In the genomic region with DNA sequence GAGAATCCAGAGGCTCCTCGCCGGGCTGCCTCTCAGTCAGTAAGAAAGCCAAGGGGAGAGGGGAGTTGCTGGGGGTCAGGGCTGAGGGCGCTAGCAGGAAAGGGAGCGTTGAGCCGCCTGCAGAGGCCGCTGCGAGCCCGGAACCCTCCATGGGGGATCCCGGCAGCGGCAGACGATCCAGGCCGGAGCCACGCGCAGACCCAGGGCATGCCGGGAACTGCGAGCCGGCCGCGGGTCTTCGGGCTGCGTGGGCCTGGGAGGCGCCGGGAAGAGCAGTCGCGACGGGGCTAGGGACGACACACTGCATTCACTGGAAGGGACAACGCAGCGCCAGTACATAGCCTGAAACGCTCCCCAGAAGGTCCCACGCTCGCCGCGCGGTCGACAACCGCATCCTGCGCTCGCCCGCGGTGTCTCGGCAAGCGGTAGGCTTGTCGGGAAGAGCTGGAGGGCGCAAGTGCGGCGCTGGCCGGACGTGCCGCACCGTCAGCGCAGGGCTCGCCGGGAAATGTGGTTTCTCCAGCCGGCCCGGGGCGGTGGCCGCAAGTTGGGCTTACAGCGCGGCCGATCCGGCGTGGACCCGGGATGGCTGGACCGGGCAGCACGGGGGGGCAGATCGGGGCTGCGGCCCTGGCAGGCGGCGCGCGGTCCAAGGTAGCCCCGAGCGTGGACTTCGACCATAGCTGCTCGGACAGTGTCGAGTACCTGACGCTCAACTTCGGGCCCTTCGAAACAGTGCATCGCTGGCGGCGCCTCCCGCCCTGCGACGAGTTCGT, we compare ENCODE assay signal across 8 cellular contexts. TPM values are rescaled to one million over a fixed set of nuclear protein-coding genes. Genes with fewer than 3 reads are reported as not detected.
DNase-seq lines count a peak whose midpoint lies in the region; ATAC-seq and TF ChIP-seq lines count a peak whose summit lies in the region.

Gene LZTR1, plus strand, starts transcription at position 511 of the 776 bp plus-strand sequence. Its CDS starts 75 bp downstream, at position 586.

- peaks cover 25% of the 10 kb centered on the region for H3K27me3 ChIP-seq in HUES48 (ENCODE audit: control insufficient read depth, insufficient read depth, low read length)

- ATAC-seq in GM21367 (IDR thresholded peaks at IDR 0.05; ENCODE audit: unreplicated experiment) (peak; percentile 59), natural killer cell (peak; percentile 75 to 87 (median 85))
- ATAC-seq in stimulated activated naive CD8-positive, alpha-beta T cell treated with anti-CD3 and anti-CD28 coated beads, Interleukin-15, amount 100 ng/mL, for 72 hours = peak; percentile 86

- peaks cover 6% of the 10 kb centered on the region for H3K9me3 ChIP-seq in HUES48 (ENCODE audit: control insufficient read depth, insufficient read depth, low read length)

- peak within 1 kb of the TSS; percentile 94 for H3K4me3 Mint-ChIP-seq in activated T-helper 2 cell treated with anti-CD3 and anti-CD28 coated beads, Interferon-gamma antibody, Interleukin-2, Interleukin-4, amounts not matched to agents 10 μg/mL and 5 μg/mL and 100 μg/mL, durations not matched to agents 14 hours and 24 hours and 36 hours (ENCODE audit: low read depth)
- peak within 1 kb of the TSS; percentile 92 for H3K4me3 Mint-ChIP-seq in natural killer cell
- H3K4me3 Mint-ChIP-seq in stimulated activated naive CD8-positive, alpha-beta T cell treated with anti-CD3 and anti-CD28 coated beads, Interleukin-15, amount 100 ng/mL, for 72 hours = peak within 1 kb of the TSS; percentile 91 to 95

- H3K27ac ChIP-seq in HUES48 (ENCODE audit: low read depth, low read length) = peak within 1 kb of the TSS; percentile 74

- peaks cover 12% of the 10 kb centered on the region; the same call in 1 of the 2 replicates for H3K4me1 ChIP-seq in HUES48 (ENCODE audit: control insufficient read depth, insufficient read depth, low read length)

- peak within 1 kb of the TSS; percentile 84 for H3K4me3 ChIP-seq in HUES48 (ENCODE audit: low read depth, low read length)
- H3K4me3 ChIP-seq in fibroblast of mammary gland (ENCODE audit: control insufficient read depth, low read depth, low read length) = peak within 1 kb of the TSS; percentile 95

- DNase-seq in DMS153 (lab: John Stamatoyannopoulos, UW) (peak; percentile 33), RPMI8226 (peak; percentile 68), fibroblast of mammary gland (ENCODE audit: low read depth) (peak; percentile 76), natural killer cell (peak; percentile 77)
- DNase-seq in activated T-helper 2 cell treated with anti-CD3 and anti-CD28 coated beads, Interferon-gamma antibody, Interleukin-2, Interleukin-4, amounts not matched to agents 10 μg/mL and 5 μg/mL and 100 μg/mL, durations not matched to agents 14 hours and 24 hours and 36 hours (ENCODE audit: low spot score) = peak; percentile 69
- DNase-seq in stimulated activated naive CD8-positive, alpha-beta T cell treated with anti-CD3 and anti-CD28 coated beads, Interleukin-15, amount 100 ng/mL, for 72 hours = peak; percentile 65 to 78

- intact Hi-C loops in activated T-helper 2 cell treated with anti-CD3 and anti-CD28 coated beads, Interferon-gamma antibody, Interleukin-2, Interleukin-4, amounts not matched to agents 10 μg/mL and 5 μg/mL and 100 μg/mL, durations not matched to agents 14 hours and 24 hours and 36 hours (cut with micrococcal nuclease) = no loop called here
- intact Hi-C loops in natural killer cell (cut with micrococcal nuclease) = loop anchor here (1.0 to 2.0 kb wide), 3 partner anchors 19 to 63 kb away; partner anchors contain the start of gene LRRC74B

- peaks cover 12% of the 10 kb centered on the region for H3K9me3 Mint-ChIP-seq in activated T-helper 2 cell treated with anti-CD3 and anti-CD28 coated beads, Interferon-gamma antibody, Interleukin-2, Interleukin-4, amounts not matched to agents 10 μg/mL and 5 μg/mL and 100 μg/mL, durations not matched to agents 14 hours and 24 hours and 36 hours
- peaks cover 2 to 3% of the 10 kb centered on the region in 2 donors for H3K9me3 Mint-ChIP-seq in natural killer cell
- peaks cover 9 to 13% of the 10 kb centered on the region in 2 donors for H3K9me3 Mint-ChIP-seq in stimulated activated naive CD8-positive, alpha-beta T cell treated with anti-CD3 and anti-CD28 coated beads, Interleukin-15, amount 100 ng/mL, for 72 hours

- peak within 1 kb of the TSS; percentile 80 for H3K27ac Mint-ChIP-seq in activated T-helper 2 cell treated with anti-CD3 and anti-CD28 coated beads, Interferon-gamma antibody, Interleukin-2, Interleukin-4, amounts not matched to agents 10 μg/mL and 5 μg/mL and 100 μg/mL, durations not matched to agents 14 hours and 24 hours and 36 hours
- peak within 1 kb of the TSS; percentile 80 to 92 for H3K27ac Mint-ChIP-seq in natural killer cell
- peak within 1 kb of the TSS; percentile 95 to 97 for H3K27ac Mint-ChIP-seq in stimulated activated naive CD8-positive, alpha-beta T cell treated with anti-CD3 and anti-CD28 coated beads, Interleukin-15, amount 100 ng/mL, for 72 hours

- H3K27me3 Mint-ChIP-seq in activated T-helper 2 cell treated with anti-CD3 and anti-CD28 coated beads, Interferon-gamma antibody, Interleukin-2, Interleukin-4, amounts not matched to agents 10 μg/mL and 5 μg/mL and 100 μg/mL, durations not matched to agents 14 hours and 24 hours and 36 hours (ENCODE audit: low read depth) = no peaks in the 10 kb centered on the region
- no peaks in the 10 kb centered on the region for H3K27me3 Mint-ChIP-seq in natural killer cell (ENCODE audit: low read depth in 2 of 2)
- no peaks in the 10 kb centered on the region for H3K27me3 Mint-ChIP-seq in stimulated activated naive CD8-positive, alpha-beta T cell treated with anti-CD3 and anti-CD28 coated beads, Interleukin-15, amount 100 ng/mL, for 72 hours

- H3K36me3 ChIP-seq in HUES48 (ENCODE audit: control insufficient read depth, insufficient read depth, low read length) = peaks cover 12% of the 10 kb centered on the region

- H3K9ac ChIP-seq in HUES48 (ENCODE audit: low read depth, low read length) = peak within 1 kb of the TSS; percentile 94

- peaks cover 20% of the 10 kb centered on the region for H3K36me3 Mint-ChIP-seq in activated T-helper 2 cell treated with anti-CD3 and anti-CD28 coated beads, Interferon-gamma antibody, Interleukin-2, Interleukin-4, amounts not matched to agents 10 μg/mL and 5 μg/mL and 100 μg/mL, durations not matched to agents 14 hours and 24 hours and 36 hours (ENCODE audit: low read depth)
- no peaks in the 10 kb centered on the region for H3K36me3 Mint-ChIP-seq in natural killer cell

- H3K4me1 Mint-ChIP-seq in activated T-helper 2 cell treated with anti-CD3 and anti-CD28 coated beads, Interferon-gamma antibody, Interleukin-2, Interleukin-4, amounts not matched to agents 10 μg/mL and 5 μg/mL and 100 μg/mL, durations not matched to agents 14 hours and 24 hours and 36 hours (ENCODE audit: low read depth) = peaks cover 32% of the 10 kb centered on the region
- H3K4me1 Mint-ChIP-seq in natural killer cell = peaks cover 27 to 46% of the 10 kb centered on the region in 2 donors
- peaks cover 55% of the 10 kb centered on the region for H3K4me1 Mint-ChIP-seq in stimulated activated naive CD8-positive, alpha-beta T cell treated with anti-CD3 and anti-CD28 coated beads, Interleukin-15, amount 100 ng/mL, for 72 hours

- TF ChIP-seq CTCF in fibroblast of mammary gland (conservative IDR thresholded peaks at IDR 0.05; ENCODE audit: control insufficient read depth, insufficient read depth, low read depth, low read length) (peak; percentile 48), natural killer cell (IDR thresholded peaks at IDR 0.05) (no peak)

RNA-seq across cellular contexts. Expression of gene LZTR1, which starts in this region (rescaled TPM):
- 64.7 and 68.4 TPM in 2 replicates for total RNA-seq in activated T-helper 2 cell treated with anti-CD3 and anti-CD28 coated beads, Interferon-gamma antibody, Interleukin-2, Interleukin-4, amounts not matched to agents 10 μg/mL and 5 μg/mL and 100 μg/mL, durations not matched to agents 14 hours and 24 hours and 36 hours
- 10 to 100 TPM; 71.9 to 85.0 (median 82.0) TPM for total RNA-seq in natural killer cell

Comparison
In these comparisons a context has a peak if more than half of its experiments do, and no peak if none do; other contexts are left out.
1. Peak in every context shown above with its lines: DNase-seq, ATAC-seq, H3K4me3 ChIP-seq and H3K27ac ChIP-seq.